ENCODE assay signal across 8 cellular contexts in the genomic region with DNA sequence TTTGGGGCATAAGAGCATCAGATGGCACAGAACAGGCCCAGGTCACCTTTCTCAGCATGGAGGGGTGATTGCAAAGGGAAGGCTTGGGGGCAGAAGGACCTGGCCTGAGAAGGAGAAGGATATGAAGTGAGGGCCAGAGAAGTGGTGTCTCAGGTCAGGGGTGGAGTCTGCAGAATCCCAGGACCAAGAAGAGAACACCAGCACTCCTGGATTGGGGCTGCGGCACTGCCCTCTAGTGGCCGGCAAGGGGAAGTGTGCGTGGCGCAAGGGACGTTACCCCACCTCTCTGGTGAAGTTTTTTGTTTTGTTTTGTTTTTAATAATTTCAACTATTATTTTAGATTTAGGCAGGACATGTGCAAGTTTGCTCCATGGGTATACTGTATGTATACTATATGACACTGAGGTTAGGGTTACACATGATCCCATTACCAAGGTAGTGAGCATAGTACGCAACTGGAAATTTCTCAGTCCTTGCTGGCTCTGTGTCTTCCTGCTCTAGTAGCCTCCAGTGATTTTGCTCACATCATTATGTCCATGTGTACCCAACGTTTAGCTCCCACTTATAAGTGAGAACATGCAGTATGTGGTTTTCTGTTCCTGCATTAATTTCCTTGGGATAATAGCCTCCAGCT.
DNase-seq lines count a peak whose midpoint lies in the region; ATAC-seq and TF ChIP-seq lines count a peak whose summit lies in the region.

No MANE protein-coding gene starts in this region.

- intact Hi-C loops in A673 (cut with micrococcal nuclease; ENCODE audit: unreplicated experiment) (no loop called here), esophagus squamous epithelium (cut with DNase I) (no loop called here), upper lobe of right lung (cut with DNase I) (no loop called here), spleen (cut with DNase I; ENCODE audit: low total_unique reads) (no loop called here)

- no peaks in the 10 kb centered on the region for H3K4me1 ChIP-seq in A673 (ENCODE audit: insufficient read depth, low read length, poor library complexity, severe bottlenecking)
- no peaks in the 10 kb centered on the region for H3K4me1 ChIP-seq in esophagus squamous epithelium
- H3K4me1 ChIP-seq in upper lobe of right lung, result no peaks in the 10 kb centered on the region
- no peaks in the 10 kb centered on the region for H3K4me1 ChIP-seq in spleen

- ATAC-seq in HG02610 (IDR thresholded peaks at IDR 0.05; ENCODE audit: unreplicated experiment), result peak; percentile 85
- peak; percentile 80 for ATAC-seq in upper lobe of right lung

- DNase-seq in A673 (ENCODE audit: low spot score) (peak; percentile 40), NAMALWA (ENCODE audit: low spot score) (peak; percentile 58), esophagus squamous epithelium (lab: John Stamatoyannopoulos, UW) (no peak), upper lobe of right lung (peak; percentile 66), spleen (no peak), NCI-H1105 treated with DMSO at 0.1 percent for 48 hours (lab: John Stamatoyannopoulos, UW) (no peak)

- TF ChIP-seq POLR2A in esophagus squamous epithelium (IDR thresholded peaks at IDR 0.05) (no peak), spleen (IDR thresholded peaks at IDR 0.05) (no peak)

- H3K27me3 ChIP-seq in A673 (replicated peaks; ENCODE audit: insufficient read depth, low read depth, low read length, poor library complexity), result no peaks in the 10 kb centered on the region
- H3K27me3 ChIP-seq in esophagus squamous epithelium, result no peaks in the 10 kb centered on the region
- no peaks in the 10 kb centered on the region for H3K27me3 ChIP-seq in upper lobe of right lung
- no peaks in the 10 kb centered on the region for H3K27me3 ChIP-seq in spleen (replicated peaks in 1 of 7)

- H3K9me3 ChIP-seq in A673 (ENCODE audit: low read depth, low read length, poor library complexity, severe bottlenecking) (no peaks in the 10 kb centered on the region), esophagus squamous epithelium (no peaks in the 10 kb centered on the region), upper lobe of right lung (no peaks in the 10 kb centered on the region), spleen (no peaks in the 10 kb centered on the region)

- CTCF ChIA-PET in A673 (lab: Charles Lee), result no interaction called here

- no TSS peak for BruUV-seq in A673 (replicated peaks; lab: Mats Ljungman, UMichigan)

- WGBS in esophagus squamous epithelium, 2 donors, result 66 to 79% methylated on average over 7 of the region's 7 CpGs
- WGBS in spleen, 5 donors, result 60 to 81% (median 71%) methylated on average over 7 of the region's 7 CpGs

- TF ChIP-seq CTCF in A673 (conservative IDR thresholded peaks at IDR 0.05; ENCODE audit: low read depth, low read length) (peak; percentile 81), GM12874 (IDR thresholded peaks at IDR 0.05; ENCODE audit: insufficient read depth, low read depth, low read length) (peak; percentile 92), esophagus squamous epithelium (IDR thresholded peaks at IDR 0.05) (peak in 5 of 6 experiments; percentile 31 to 60 (median 47)), upper lobe of right lung (IDR thresholded peaks at IDR 0.05) (peak; percentile 66), spleen (IDR thresholded peaks at IDR 0.05 in 8 of 11, conservative IDR thresholded peaks at IDR 0.05 in 3 of 11) (peak in 5 of 11 experiments; percentile 28 to 50 (median 46))

- H3K27ac ChIP-seq in A673 (ENCODE audit: low read depth, low read length, poor library complexity, severe bottlenecking), result no peak overlapping the region
- H3K27ac ChIP-seq in esophagus squamous epithelium, result no peak overlapping the region
- no peak overlapping the region for H3K27ac ChIP-seq in upper lobe of right lung
- H3K27ac ChIP-seq in spleen, result no peak overlapping the region

- no peak overlapping the region for H3K4me3 ChIP-seq in A673 (ENCODE audit: low read depth, low read length, poor library complexity, severe bottlenecking)
- no peak overlapping the region for H3K4me3 ChIP-seq in esophagus squamous epithelium
- H3K4me3 ChIP-seq in upper lobe of right lung, result no peak overlapping the region
- no peak overlapping the region for H3K4me3 ChIP-seq in spleen

- H3K36me3 ChIP-seq in A673 (ENCODE audit: insufficient read depth, low read length, poor library complexity, severe bottlenecking) (no peaks in the 10 kb centered on the region), esophagus squamous epithelium (no peaks in the 10 kb centered on the region), upper lobe of right lung (no peaks in the 10 kb centered on the region), spleen (no peaks in the 10 kb centered on the region)

- POLR2A ChIA-PET in A673 (lab: Charles Lee; ENCODE audit: low non-redundant PET), result no interaction called here

Comparison
In these comparisons a context has a peak if more than half of its experiments do, and no peak if none do; other contexts are left out.
1. DNase-seq: peak in A673 (single experiment), NAMALWA (single experiment) and upper lobe of right lung (single experiment); none in esophagus squamous epithelium (single experiment), spleen (single experiment) and NCI-H1105 treated with DMSO at 0.1 percent for 48 hours (single experiment).